Comparison of ENCODE assay signal across 9 cellular contexts in the genomic region with DNA sequence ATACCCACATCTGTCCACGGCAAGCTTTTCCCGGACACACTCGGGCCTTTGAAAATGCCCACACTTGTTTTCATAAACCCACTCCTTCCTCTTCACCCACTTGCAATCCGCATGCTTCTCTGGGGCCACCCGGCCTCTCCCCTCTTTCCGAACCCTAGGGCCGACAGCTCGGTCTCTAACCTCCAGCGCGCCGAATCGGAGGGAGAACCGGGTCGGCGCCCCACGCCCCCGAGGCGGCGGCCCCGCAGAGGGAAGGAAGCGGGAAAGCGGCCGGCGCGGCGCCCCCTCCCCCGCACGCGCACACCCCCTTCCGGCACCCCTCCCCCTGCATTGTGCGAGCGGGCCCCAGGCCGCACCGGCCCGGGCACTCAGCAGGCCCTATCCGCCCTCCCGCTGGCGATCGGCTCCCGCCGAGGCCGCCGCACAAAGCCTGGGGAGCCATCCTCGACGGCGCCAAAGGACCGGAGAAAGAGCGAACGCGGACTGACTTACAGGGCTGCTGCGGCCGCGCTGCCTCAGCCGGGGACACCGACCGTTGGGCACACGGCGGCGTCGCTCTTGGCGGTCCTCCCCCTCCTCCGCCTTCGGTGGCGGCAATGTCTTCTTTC. TPM values are rescaled to one million over a fixed set of nuclear protein-coding genes. Genes with fewer than 3 reads are reported as not detected.
DNase-seq lines count a peak whose midpoint lies in the region; ATAC-seq, FAIRE-seq and TF ChIP-seq lines count a peak whose summit lies in the region.
"Had no signal": no experiment of that assay in that cellular context is flagged by ENCODE, and none has a peak within 500 bp of the region (broad histone marks: within the 10 kb centered on the region; RNA-seq: fewer than 3 reads in every experiment).

No MANE protein-coding gene starts in this region.

- peak overlapping the region; percentile 90 to 96 (median 96) for H3K27ac ChIP-seq in pancreas
- H3K27ac ChIP-seq in transverse colon, result peak overlapping the region; percentile 94 to 97 (median 95)

- intact Hi-C loops in CD14-positive monocyte (cut with micrococcal nuclease) (loop anchor here (10.0 kb wide), 2 partner anchors 75 to 95 kb away; partner anchors contain the start of gene RHOB (in 1 of the 2)), head of caudate nucleus (cut with DNase I) (loop anchor here (10.0 kb wide), 1 partner anchor 295 kb away; no protein-coding TSS in a partner anchor), pancreas (cut with DNase I) (no loop called here), transverse colon (cut with DNase I; ENCODE audit: low total_unique reads) (no loop called here)

- peak overlapping the region; percentile 73 to 87 (median 80) for H3K4me3 ChIP-seq in pancreas
- H3K4me3 ChIP-seq in transverse colon, result peak overlapping the region; percentile 83 to 92 (median 90)

- peaks cover 0 to 3% (median 2%) of the 10 kb centered on the region in 3 donors for H3K27me3 Mint-ChIP-seq in CD14-positive monocyte (ENCODE audit: low read depth in 3 of 3)

- no peak for TF ChIP-seq CTCF in CD14-positive monocyte (IDR thresholded peaks at IDR 0.05)
- TF ChIP-seq CTCF in pancreas (IDR thresholded peaks at IDR 0.05), result no peak
- TF ChIP-seq CTCF in transverse colon (IDR thresholded peaks at IDR 0.05), result no peak

- ATAC-seq in HG03354 (IDR thresholded peaks at IDR 0.05; ENCODE audit: poor library complexity, severe bottlenecking, unreplicated experiment) (peak; percentile 34), pancreas (peak; percentile 55 to 71 (median 66))

- no peak for TF ChIP-seq EP300 in transverse colon (IDR thresholded peaks at IDR 0.05; ENCODE audit: low read depth)

- no peak for TF ChIP-seq POLR2A in transverse colon (IDR thresholded peaks at IDR 0.05)

- peaks cover 30% of the 10 kb centered on the region for H3K4me1 Mint-ChIP-seq in CD14-positive monocyte

- DNase-seq in CD14-positive monocyte (ENCODE audit: low spot score) (no peak), GM19239 (ENCODE audit: insufficient read length, low spot score) (peak; percentile 22), RCC 7860 (ENCODE audit: low spot score) (peak; percentile 32), head of caudate nucleus (peak in 36 of 42 donors; percentile 24 to 76 (median 54)), pancreas (peak in 4 of 6 donors; percentile 52 to 83 (median 72)), transverse colon (peak; percentile 53)
- DNase-seq in activated gamma-delta T cell treated with anti-CD3 and anti-CD28 coated beads, Interleukin-2, amount 50 U/mL, for 16 hours (ENCODE audit: low read depth), result peak; percentile 39

- no peaks in the 10 kb centered on the region for H3K36me3 ChIP-seq in pancreas
- H3K36me3 ChIP-seq in transverse colon, result no peaks in the 10 kb centered on the region

- in situ Hi-C loops in transverse colon (cut with MboI; ENCODE audit: low pct_ligation_motif_present in 1 of 4, low pct_unique_long_range_greater_than_20kb in 1 of 4, low sequenced_read_pairs in 3 of 4), result no loop called here

- FAIRE-seq in GM19239 (lab: Jason Lieb, UNC), result no peak
- FAIRE-seq in RCC 7860 (lab: Jason Lieb, UNC), result no peak
- no peak for FAIRE-seq in pancreas (lab: Jason Lieb, UNC)
- FAIRE-seq: colon had no signal

- H3K27me3 ChIP-seq in pancreas, result no peaks in the 10 kb centered on the region
- H3K27me3 ChIP-seq in transverse colon, result no peaks in the 10 kb centered on the region

- peaks cover 0 to 2% (median 0%) of the 10 kb centered on the region in 7 donors for H3K9me3 Mint-ChIP-seq in CD14-positive monocyte

- peak overlapping the region; percentile 89 to 94 for H3K4me3 Mint-ChIP-seq in CD14-positive monocyte

- WGBS in pancreas, 2 donors, result 0% methylated on average over 37 to 64 of the region's 64 CpGs
- WGBS in transverse colon (ENCODE audit: low coverage in 1 of 2), 2 donors, result 0% methylated on average over 1 to 32 of the region's 64 CpGs

- H3K4me1 ChIP-seq in pancreas, result peaks cover 20 to 38% (median 38%) of the 10 kb centered on the region in 3 donors
- H3K4me1 ChIP-seq in transverse colon, result peaks cover 30 to 67% (median 41%) of the 10 kb centered on the region in 4 donors

- H3K9me3 ChIP-seq in pancreas, result no peaks in the 10 kb centered on the region
- no peaks in the 10 kb centered on the region for H3K9me3 ChIP-seq in transverse colon

- peaks cover 6% of the 10 kb centered on the region in 2 donors for H3K36me3 Mint-ChIP-seq in CD14-positive monocyte

- peak overlapping the region in 6 of 7 donors; percentile 82 to 94 (median 90) for H3K27ac Mint-ChIP-seq in CD14-positive monocyte

RNA-seq across cellular contexts. Expression of gene PUM2, which starts 0.4 kb away (rescaled TPM):
- polyA plus RNA-seq in CD14-positive monocyte (1 to 10 TPM; 7.2 to 8.3 TPM), pancreas (10 to 100 TPM; 17.0 to 23.4 TPM)
- total RNA-seq in pancreas (10 to 100 TPM; 36.3 to 70.2 (median 44.2) TPM), transverse colon (10 to 100 TPM; 62.5 to 92.7 (median 70.5) TPM)

Comparison
In these comparisons a context has a peak if more than half of its experiments do, and no peak if none do; other contexts are left out.
1. intact Hi-C loops: an anchor here in CD14-positive monocyte (10.0 kb wide) and head of caudate nucleus (10.0 kb wide); none called in pancreas and transverse colon.